In the genomic region with DNA sequence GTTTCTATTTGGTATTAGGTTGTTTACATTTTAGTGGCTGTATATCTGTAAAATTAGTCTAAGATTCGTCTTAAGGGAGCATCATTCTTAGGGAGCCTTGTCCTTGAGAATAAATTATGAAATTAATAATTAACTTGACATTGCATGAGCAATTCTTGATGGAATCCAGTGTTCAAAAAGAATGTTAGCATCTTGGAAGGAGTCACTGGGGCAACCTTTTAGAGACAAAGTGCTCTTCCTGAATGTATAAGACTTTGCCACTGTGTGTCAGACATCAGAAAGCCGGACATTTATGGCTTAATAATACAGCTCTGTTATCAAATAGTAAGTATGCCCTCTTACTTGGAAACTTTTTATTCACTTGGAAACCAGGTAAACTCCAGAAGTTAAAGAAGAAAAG, we compare ENCODE assay signal across 19 cellular contexts.
DNase-seq lines count a peak whose midpoint lies in the region; ATAC-seq and TF ChIP-seq lines count a peak whose summit lies in the region.
"Had no signal": no experiment of that assay in that cellular context is flagged by ENCODE, and none has a peak within 500 bp of the region (broad histone marks: within the 10 kb centered on the region; RNA-seq: fewer than 3 reads in every experiment).

No MANE protein-coding gene starts in this region.

- H3K4ac ChIP-seq in mesenchymal stem cell (ENCODE audit: low read depth in 1 of 2, low read length in 2 of 2): no peak overlapping the region

- H3F3A ChIP-seq in PC-9 (ENCODE audit: insufficient read depth, low read depth) (no peaks in the 10 kb centered on the region), GM23338 (replicated peaks; ENCODE audit: low read depth) (no peaks in the 10 kb centered on the region)

- no peaks in the 10 kb centered on the region for H4K20me1 ChIP-seq in PC-9 (ENCODE audit: insufficient read depth)
- H4K20me1 ChIP-seq in GM23338 (replicated peaks; ENCODE audit: insufficient read depth): no peaks in the 10 kb centered on the region
- H4K20me1 ChIP-seq: BLaER1 treated with 17β-estradiol and CSF1 and Interleukin-3, amounts not matched to agents 10 nM and 100 nM had no signal

- intact Hi-C loops in PC-9 (cut with micrococcal nuclease; ENCODE audit: unreplicated experiment): no loop called here
- intact Hi-C loops in MCF 10A (cut with micrococcal nuclease): no loop called here

- CTCF ChIA-PET in PC-9 (lab: Charles Lee): no interaction called here
- CTCF ChIA-PET in MCF 10A (lab: Yijun Ruan, JAX): no interaction called here

- TF ChIP-seq CTCF in PC-9 (conservative IDR thresholded peaks at IDR 0.05) (no peak), GM23338 (conservative IDR thresholded peaks at IDR 0.05; ENCODE audit: low read depth in 2 of 2) (no peak), MCF 10A (IDR thresholded peaks at IDR 0.05; ENCODE audit: unreplicated experiment) (no peak)

- BruUV-seq in PC-9 (replicated peaks; lab: Mats Ljungman, UMichigan) (no TSS peak), MCF 10A (replicated peaks; lab: Mats Ljungman, UMichigan) (no TSS peak)

- no peak overlapping the region for H3K4me3 ChIP-seq in PC-9
- H3K4me3 ChIP-seq in mesenchymal stem cell (ENCODE audit: insufficient read depth in 1 of 2, low read depth in 1 of 2, low read length in 2 of 2): no peak overlapping the region
- no peak overlapping the region for H3K4me3 ChIP-seq in GM23338
- H3K4me3 ChIP-seq: BLaER1 treated with 17β-estradiol and CSF1 and Interleukin-3, amounts not matched to agents 10 nM and 100 nM; HAP-1 had no signal

- H3K14ac ChIP-seq in mesenchymal stem cell (ENCODE audit: low read length in 2 of 2): no peak overlapping the region

- H2AFZ ChIP-seq in PC-9 (peak overlapping the region; percentile 12; the same call in 1 of the 2 replicates), mesenchymal stem cell (ENCODE audit: low read depth, low read length) (no peak overlapping the region), GM23338 (no peak overlapping the region)

- H3K36me3 ChIP-seq in PC-9 (ENCODE audit: low read depth) (no peaks in the 10 kb centered on the region), mesenchymal stem cell (ENCODE audit: control insufficient read depth in 1 of 2, insufficient read depth in 2 of 2, low read depth in 1 of 2, low read length in 2 of 2) (no peaks in the 10 kb centered on the region), GM23338 (ENCODE audit: insufficient read depth) (no peaks in the 10 kb centered on the region)
- H3K36me3 ChIP-seq: BE2C; BLaER1 treated with 17β-estradiol and CSF1 and Interleukin-3, amounts not matched to agents 10 nM and 100 nM; HAP-1 had no signal

- H3K9me3 Mint-ChIP-seq in GM23338: no peaks in the 10 kb centered on the region
- no peaks in the 10 kb centered on the region for H3K9me3 Mint-ChIP-seq in MCF 10A (ENCODE audit: unreplicated experiment)
- H3K9me3 Mint-ChIP-seq: HFFc6 had no signal

- H3K27me3 Mint-ChIP-seq in GM23338 (ENCODE audit: insufficient read depth, low read depth, poor library complexity): no peaks in the 10 kb centered on the region
- no peaks in the 10 kb centered on the region for H3K27me3 Mint-ChIP-seq in MCF 10A (ENCODE audit: insufficient read depth, unreplicated experiment)

- no peak for ATAC-seq in GM23338
- no peak for ATAC-seq in HG03457 (IDR thresholded peaks at IDR 0.05; ENCODE audit: unreplicated experiment)

- no peak overlapping the region for H2BK5ac ChIP-seq in mesenchymal stem cell (ENCODE audit: low read depth, low read length, poor library complexity, severe bottlenecking)

- H3K4me3 Mint-ChIP-seq in GM23338: no peak overlapping the region
- H3K4me3 Mint-ChIP-seq in MCF 10A (ENCODE audit: unreplicated experiment): no peak overlapping the region
- H3K4me3 Mint-ChIP-seq: CD14-positive monocyte; CD4-positive, alpha-beta memory T cell; HFFc6 had no signal

- H2AK5ac ChIP-seq in mesenchymal stem cell (ENCODE audit: low read length, severe bottlenecking): no peak overlapping the region

- H3K4me2 ChIP-seq in PC-9 (no peak overlapping the region), mesenchymal stem cell (ENCODE audit: low read length, poor library complexity, severe bottlenecking) (no peak overlapping the region), GM23338 (no peak overlapping the region)
- H3K4me2 ChIP-seq: BLaER1 treated with 17β-estradiol and CSF1 and Interleukin-3, amounts not matched to agents 10 nM and 100 nM had no signal

- H2BK12ac ChIP-seq in mesenchymal stem cell (ENCODE audit: low read length in 2 of 2): no peak overlapping the region

- no peak overlapping the region for H3K18ac ChIP-seq in mesenchymal stem cell (ENCODE audit: low read depth in 1 of 2, low read length in 2 of 2)

- H4K91ac ChIP-seq in mesenchymal stem cell (ENCODE audit: low read length): no peak overlapping the region

- no peak for DNase-seq in PC-9
- peak; percentile 53 for DNase-seq in glomerular visceral epithelial cell (ENCODE audit: extremely low spot score)
- DNase-seq in mesenchymal stem cell: no peak
- DNase-seq in GM23338 (ENCODE audit: low spot score): no peak
- no peak for DNase-seq in MCF 10A (ENCODE audit: unreplicated experiment)
- DNase-seq: AML-193; BE2C; Calu3; CD4-positive, alpha-beta memory T cell; COR-L47; DMS53; DMS79 treated with DMSO at 0.1 percent for 48 hours; GF-D8; GOT3; HFFc6 had no signal

- H3K27ac ChIP-seq in PC-9 (no peak overlapping the region), mesenchymal stem cell (ENCODE audit: low read length, poor library complexity, severe bottlenecking) (peak overlapping the region; percentile 47), GM23338 (ENCODE audit: low read depth) (no peak overlapping the region)
- H3K27ac ChIP-seq: BLaER1 treated with 17β-estradiol and CSF1 and Interleukin-3, amounts not matched to agents 10 nM and 100 nM had no signal

- H3K23ac ChIP-seq in mesenchymal stem cell (ENCODE audit: low read length in 2 of 2): no peak overlapping the region

- H3K9ac ChIP-seq in mesenchymal stem cell (ENCODE audit: low read length): no peak overlapping the region
- H3K9ac ChIP-seq: BLaER1 treated with 17β-estradiol and CSF1 and Interleukin-3, amounts not matched to agents 10 nM and 100 nM had no signal

- H3K4me1 Mint-ChIP-seq in GM23338 (no peaks in the 10 kb centered on the region), MCF 10A (ENCODE audit: insufficient read depth, unreplicated experiment) (no peaks in the 10 kb centered on the region)
- H3K4me1 Mint-ChIP-seq: CD14-positive monocyte; CD4-positive, alpha-beta memory T cell had no signal

- H2BK15ac ChIP-seq in mesenchymal stem cell (ENCODE audit: low read depth, poor library complexity, severe bottlenecking): no peak overlapping the region

- H3K79me1 ChIP-seq in mesenchymal stem cell (replicated peaks; ENCODE audit: low read length, poor library complexity, severe bottlenecking): no peaks in the 10 kb centered on the region

- H3K27ac Mint-ChIP-seq in GM23338 (no peak overlapping the region), MCF 10A (ENCODE audit: low read depth, unreplicated experiment) (no peak overlapping the region)
- H3K27ac Mint-ChIP-seq: CD14-positive monocyte; CD4-positive, alpha-beta memory T cell; HFFc6 had no signal

- no peaks in the 10 kb centered on the region for H3K36me3 Mint-ChIP-seq in GM23338 (ENCODE audit: low read depth)
- H3K36me3 Mint-ChIP-seq in MCF 10A (ENCODE audit: insufficient read depth, unreplicated experiment): no peaks in the 10 kb centered on the region
- H3K36me3 Mint-ChIP-seq: CD14-positive monocyte; CD4-positive, alpha-beta memory T cell had no signal

- H3K27me3 ChIP-seq in PC-9 (ENCODE audit: insufficient read depth, low read depth): no peaks in the 10 kb centered on the region
- no peaks in the 10 kb centered on the region for H3K27me3 ChIP-seq in mesenchymal stem cell (ENCODE audit: control insufficient read depth in 1 of 2, insufficient read depth in 1 of 2, low read length in 2 of 2)
- no peaks in the 10 kb centered on the region for H3K27me3 ChIP-seq in GM23338 (ENCODE audit: insufficient read depth)
- H3K27me3 ChIP-seq: BE2C; BLaER1 treated with 17β-estradiol and CSF1 and Interleukin-3, amounts not matched to agents 10 nM and 100 nM had no signal

- POLR2A ChIA-PET in PC-9 (lab: Charles Lee; ENCODE audit: unreplicated experiment): no interaction called here
- POLR2A ChIA-PET in MCF 10A (lab: Yijun Ruan, JAX): no interaction called here

- H4K8ac ChIP-seq in mesenchymal stem cell (ENCODE audit: low read length): no peak overlapping the region

- H2BK120ac ChIP-seq in mesenchymal stem cell (ENCODE audit: low read depth, low read length): no peak overlapping the region

- no peaks in the 10 kb centered on the region for H3K9me3 ChIP-seq in PC-9 (ENCODE audit: insufficient read depth, low read depth)
- no peaks in the 10 kb centered on the region for H3K9me3 ChIP-seq in mesenchymal stem cell (ENCODE audit: control insufficient read depth, low read length)
- H3K9me3 ChIP-seq: BE2C; BLaER1 treated with 17β-estradiol and CSF1 and Interleukin-3, amounts not matched to agents 10 nM and 100 nM; HAP-1 had no signal

- H3K9me2 ChIP-seq in PC-9 (ENCODE audit: insufficient read depth): no peaks in the 10 kb centered on the region
- no peaks in the 10 kb centered on the region for H3K9me2 ChIP-seq in GM23338 (ENCODE audit: insufficient read depth)

- WGBS in mesenchymal stem cell: 79% methylated on average over 1 of the region's 2 CpGs

- H3K4me1 ChIP-seq in PC-9 (replicated peaks; ENCODE audit: insufficient read depth) (no peaks in the 10 kb centered on the region), mesenchymal stem cell (ENCODE audit: control insufficient read depth, insufficient read depth, low read depth, low read length) (no peaks in the 10 kb centered on the region), GM23338 (ENCODE audit: insufficient read depth) (no peaks in the 10 kb centered on the region)
- H3K4me1 ChIP-seq: BE2C; BLaER1 treated with 17β-estradiol and CSF1 and Interleukin-3, amounts not matched to agents 10 nM and 100 nM; HAP-1 had no signal

- H3K79me2 ChIP-seq in PC-9 (ENCODE audit: low read depth) (no peaks in the 10 kb centered on the region), GM23338 (replicated peaks; ENCODE audit: insufficient read depth) (no peaks in the 10 kb centered on the region)
